In genomic region chr4:8702516-8703400, GRCh38 we compare ENCODE assay signal across 17 cellular contexts.
"Had no signal": no experiment of that assay in that cellular context is flagged by ENCODE, and none has a peak within 500 bp of the region (broad histone marks: within the 10 kb centered on the region; RNA-seq: fewer than 3 reads in every experiment).

No MANE protein-coding gene starts in this region.

- ATAC-seq: activated naive CD8-positive, alpha-beta T cell treated with anti-CD3 and anti-CD28 coated beads, Interleukin-2, amount 50 U/mL, for 24 hours; sciatic nerve; stimulated activated naive B cell treated with anti-CD40 and anti-IgM and Interleukin-4, amounts not matched to agents 10 μg/mL and 1 μg/mL and 100 μg/mL, for 72 hours had no signal

- H3K4me1 ChIP-seq: colonic mucosa, left ventricle myocardium inferior, transverse colon had no signal

- H3K27me3 Mint-ChIP-seq: activated CD4-positive, alpha-beta T cell treated with anti-CD3 and anti-CD28 coated beads, Interleukin-2, amount 10 ng/mL, durations not matched to agents 7 days and 5 days had no signal

- H3K27ac ChIP-seq: colonic mucosa, left ventricle myocardium inferior, transverse colon had no signal

- H3K9me3 ChIP-seq: colonic mucosa, SK-N-SH, transverse colon had no signal

- H3K4me3 ChIP-seq: colonic mucosa, left ventricle myocardium inferior, transverse colon had no signal

- H3K9me3 Mint-ChIP-seq: activated CD4-positive, alpha-beta T cell treated with anti-CD3 and anti-CD28 coated beads, Interleukin-2, amount 10 ng/mL, durations not matched to agents 7 days and 5 days; activated naive CD4-positive, alpha-beta T cell treated with anti-CD3 and anti-CD28 coated beads for 36 hours; activated naive CD8-positive, alpha-beta T cell treated with anti-CD3 and anti-CD28 coated beads, Interleukin-2, amount 50 U/mL, for 24 hours; activated T-helper 1 cell treated with anti-CD3 and anti-CD28 coated beads, Interleukin-12 subunit alpha, Interleukin-12 subunit beta, Interleukin-2, Interleukin-4 antibody, amounts not matched to agents 30 ng/mL and 10 ng/mL and 1 ng/mL, durations not matched to agents 14 hours and 24 hours and 36 hours; central memory CD8-positive, alpha-beta T cell; stimulated activated naive B cell treated with anti-CD40 and anti-IgM and Interleukin-4, amounts not matched to agents 10 μg/mL and 1 μg/mL and 100 μg/mL, for 72 hours had no signal

- H3K36me3 Mint-ChIP-seq: brain; stimulated activated naive B cell treated with anti-CD40 and anti-IgM and Interleukin-4, amounts not matched to agents 10 μg/mL and 1 μg/mL and 100 μg/mL, for 72 hours had no signal

- H3K4me3 Mint-ChIP-seq: activated CD4-positive, alpha-beta T cell treated with anti-CD3 and anti-CD28 coated beads, Interleukin-2, amount 10 ng/mL, durations not matched to agents 7 days and 5 days; activated naive CD4-positive, alpha-beta T cell treated with anti-CD3 and anti-CD28 coated beads for 36 hours; activated naive CD8-positive, alpha-beta T cell treated with anti-CD3 and anti-CD28 coated beads, Interleukin-2, amount 50 U/mL, for 24 hours; activated T-helper 1 cell treated with anti-CD3 and anti-CD28 coated beads, Interleukin-12 subunit alpha, Interleukin-12 subunit beta, Interleukin-2, Interleukin-4 antibody, amounts not matched to agents 30 ng/mL and 10 ng/mL and 1 ng/mL, durations not matched to agents 14 hours and 24 hours and 36 hours; brain; central memory CD8-positive, alpha-beta T cell; stimulated activated naive B cell treated with anti-CD40 and anti-IgM and Interleukin-4, amounts not matched to agents 10 μg/mL and 1 μg/mL and 100 μg/mL, for 72 hours had no signal

- H3K4me1 Mint-ChIP-seq: activated CD4-positive, alpha-beta T cell treated with anti-CD3 and anti-CD28 coated beads, Interleukin-2, amount 10 ng/mL, durations not matched to agents 7 days and 5 days; activated naive CD8-positive, alpha-beta T cell treated with anti-CD3 and anti-CD28 coated beads, Interleukin-2, amount 50 U/mL, for 24 hours; brain; central memory CD8-positive, alpha-beta T cell; stimulated activated naive B cell treated with anti-CD40 and anti-IgM and Interleukin-4, amounts not matched to agents 10 μg/mL and 1 μg/mL and 100 μg/mL, for 72 hours had no signal

- H3K27me3 ChIP-seq: colonic mucosa, transverse colon had no signal

- H3K27ac Mint-ChIP-seq: activated CD4-positive, alpha-beta T cell treated with anti-CD3 and anti-CD28 coated beads, Interleukin-2, amount 10 ng/mL, durations not matched to agents 7 days and 5 days; activated naive CD4-positive, alpha-beta T cell treated with anti-CD3 and anti-CD28 coated beads for 36 hours; activated naive CD8-positive, alpha-beta T cell treated with anti-CD3 and anti-CD28 coated beads, Interleukin-2, amount 50 U/mL, for 24 hours; activated T-helper 1 cell treated with anti-CD3 and anti-CD28 coated beads, Interleukin-12 subunit alpha, Interleukin-12 subunit beta, Interleukin-2, Interleukin-4 antibody, amounts not matched to agents 30 ng/mL and 10 ng/mL and 1 ng/mL, durations not matched to agents 14 hours and 24 hours and 36 hours; stimulated activated naive B cell treated with anti-CD40 and anti-IgM and Interleukin-4, amounts not matched to agents 10 μg/mL and 1 μg/mL and 100 μg/mL, for 72 hours had no signal

- DNase-seq: activated CD4-positive, alpha-beta T cell treated with anti-CD3 and anti-CD28 coated beads, Interleukin-2, amount 10 ng/mL, durations not matched to agents 7 days and 5 days; activated naive CD4-positive, alpha-beta T cell treated with anti-CD3 and anti-CD28 coated beads for 36 hours; activated naive CD8-positive, alpha-beta T cell treated with anti-CD3 and anti-CD28 coated beads, Interleukin-2, amount 50 U/mL, for 24 hours; anterior cingulate cortex; colonic mucosa; hypothalamus; kidney; left ventricle myocardium inferior; mammary epithelial cell; SK-N-SH; stimulated activated CD4-positive, alpha-beta T cell treated with anti-CD3 and anti-CD28 coated beads, Interleukin-4, amount 100 ng/mL, for 4 hours; stimulated activated naive B cell treated with anti-CD40 and anti-IgM and Interleukin-4, amounts not matched to agents 10 μg/mL and 1 μg/mL and 100 μg/mL, for 72 hours had no signal
